ENCODE assay signal across 16 cellular contexts in genomic region chr15:64146885-64147681, GRCh38. TPM values are rescaled to one million over a fixed set of nuclear protein-coding genes. Genes with fewer than 3 reads are reported as not detected.
DNase-seq lines count a peak whose midpoint lies in the region; ATAC-seq and TF ChIP-seq lines count a peak whose summit lies in the region.
"Had no signal": no experiment of that assay in that cellular context is flagged by ENCODE, and none has a peak within 500 bp of the region (broad histone marks: within the 10 kb centered on the region; RNA-seq: fewer than 3 reads in every experiment).

No MANE protein-coding gene starts in this region.

- H3K27ac Mint-ChIP-seq in endodermal cell: peak overlapping the region; percentile 61
- no peak overlapping the region for H3K27ac Mint-ChIP-seq in effector memory CD8-positive, alpha-beta T cell
- H3K27ac Mint-ChIP-seq: activated naive CD4-positive, alpha-beta T cell treated with anti-CD3 and anti-CD28 coated beads for 36 hours had no signal

- peaks cover 6% of the 10 kb centered on the region for H3K27me3 ChIP-seq in cardiac muscle cell
- peaks cover 5% of the 10 kb centered on the region for H3K27me3 ChIP-seq in endodermal cell (ENCODE audit: control insufficient read depth, insufficient read depth, low read length, poor library complexity, severe bottlenecking)
- H3K27me3 ChIP-seq in foreskin keratinocyte: peaks cover 14% of the 10 kb centered on the region
- H3K27me3 ChIP-seq: pancreas had no signal

- H3K9ac ChIP-seq in endodermal cell (ENCODE audit: extremely low read depth, low read length, poor library complexity, severe bottlenecking): no peak overlapping the region

- peaks cover 19% of the 10 kb centered on the region for H3K27me3 Mint-ChIP-seq in endodermal cell (ENCODE audit: insufficient read depth)
- H3K27me3 Mint-ChIP-seq in effector memory CD8-positive, alpha-beta T cell: peaks cover 0 to 9% of the 10 kb centered on the region in 2 donors

- peak overlapping the region; percentile 44 for H3K27ac ChIP-seq in cardiac muscle cell
- no peak overlapping the region for H3K27ac ChIP-seq in endodermal cell (ENCODE audit: low read depth, low read length)
- H3K27ac ChIP-seq in substantia nigra (ENCODE audit: low read depth, low read length, poor library complexity, severe bottlenecking): peak overlapping the region; percentile 87
- H3K27ac ChIP-seq in foreskin keratinocyte: no peak overlapping the region
- H3K27ac ChIP-seq: A549, esophagus squamous epithelium, pancreas, Peyer's patch, upper lobe of left lung had no signal

- H3K4me1 ChIP-seq in cardiac muscle cell (ENCODE audit: low read depth) (peaks cover 17% of the 10 kb centered on the region), endodermal cell (ENCODE audit: control insufficient read depth, insufficient read depth, low read length) (peaks cover 6% of the 10 kb centered on the region), foreskin keratinocyte (no peaks in the 10 kb centered on the region)

- H3K9me3 Mint-ChIP-seq in endodermal cell: no peaks in the 10 kb centered on the region
- H3K9me3 Mint-ChIP-seq in effector memory CD8-positive, alpha-beta T cell: no peaks in the 10 kb centered on the region
- H3K9me3 Mint-ChIP-seq: activated naive CD4-positive, alpha-beta T cell treated with anti-CD3 and anti-CD28 coated beads for 36 hours had no signal

- H3K4me3 Mint-ChIP-seq in endodermal cell: no peak overlapping the region
- no peak overlapping the region for H3K4me3 Mint-ChIP-seq in effector memory CD8-positive, alpha-beta T cell
- H3K4me3 Mint-ChIP-seq: activated naive CD4-positive, alpha-beta T cell treated with anti-CD3 and anti-CD28 coated beads for 36 hours had no signal

- H3K36me3 Mint-ChIP-seq in endodermal cell (ENCODE audit: low read depth): peaks cover 5% of the 10 kb centered on the region
- peaks cover 24% of the 10 kb centered on the region for H3K36me3 Mint-ChIP-seq in effector memory CD8-positive, alpha-beta T cell (ENCODE audit: insufficient read depth)

- TF ChIP-seq CTCF in cardiac muscle cell (IDR thresholded peaks at IDR 0.05; ENCODE audit: low read depth, low read length) (no peak), endodermal cell (conservative IDR thresholded peaks at IDR 0.05) (no peak), foreskin keratinocyte (conservative IDR thresholded peaks at IDR 0.05) (no peak)

- DNase-seq in cardiac muscle cell (ENCODE audit: low read depth in 1 of 2, low spot score in 1 of 2): peak; percentile 39 to 58
- no peak for DNase-seq in Right ventricle myocardium inferior (ENCODE audit: missing footprints)
- peak; percentile 58 for DNase-seq in endodermal cell
- peak in 28 of 49 donors; percentile 24 to 75 (median 47) for DNase-seq in substantia nigra (lab: John Stamatoyannopoulos, UW)
- DNase-seq in effector memory CD8-positive, alpha-beta T cell: no peak
- no peak for DNase-seq in foreskin keratinocyte
- DNase-seq: activated naive CD4-positive, alpha-beta T cell treated with anti-CD3 and anti-CD28 coated beads for 36 hours; COR-L47; esophagus squamous epithelium; mammary epithelial cell; MV-4-11; NCI-H446 treated with DMSO at 0.1 percent for 48 hours; pancreas; Peyer's patch had no signal

- H3K4me3 ChIP-seq in cardiac muscle cell (no peak overlapping the region), endodermal cell (ENCODE audit: low read length) (no peak overlapping the region)
- H3K4me3 ChIP-seq: A549, esophagus squamous epithelium, pancreas, Peyer's patch, upper lobe of left lung had no signal

- H3K9me3 ChIP-seq in cardiac muscle cell (ENCODE audit: low read depth): no peaks in the 10 kb centered on the region
- H3K9me3 ChIP-seq in endodermal cell (ENCODE audit: control insufficient read depth, low read length): no peaks in the 10 kb centered on the region
- H3K9me3 ChIP-seq: A549, esophagus squamous epithelium, pancreas, Peyer's patch, upper lobe of left lung had no signal

- H3K4me1 Mint-ChIP-seq in endodermal cell: peaks cover 19% of the 10 kb centered on the region
- H3K4me1 Mint-ChIP-seq in effector memory CD8-positive, alpha-beta T cell (ENCODE audit: low read depth in 2 of 2): peaks cover 10% of the 10 kb centered on the region in 2 donors

- intact Hi-C loops in Right ventricle myocardium inferior (cut with DNase I): no loop called here

- H3K36me3 ChIP-seq in cardiac muscle cell (peaks cover 8% of the 10 kb centered on the region), endodermal cell (ENCODE audit: control insufficient read depth, insufficient read depth, low read length) (no peaks in the 10 kb centered on the region)

- no peak for ATAC-seq in Right ventricle myocardium inferior
- ATAC-seq in effector memory CD8-positive, alpha-beta T cell (replicated peaks): no peak
- ATAC-seq in foreskin keratinocyte: no peak
- ATAC-seq: A549, pancreas had no signal

- 85 to 87% methylated on average over 18 to 26 of the region's 26 CpGs for WGBS in endodermal cell (ENCODE audit: insufficient coverage in 1 of 2, insufficient read length in 1 of 2), 2 experiments

RNA-seq across cellular contexts. Expression of gene SNX22, which starts 4.4 kb away (rescaled TPM):
- 1.5 and 2.1 TPM in 2 replicates for total RNA-seq in cardiac muscle cell
- polyA plus RNA-seq in cardiac muscle cell: 0.59 and 2.0 TPM in 2 replicates
- 7.4 TPM for total RNA-seq in Right ventricle myocardium inferior
- total RNA-seq in endodermal cell: 1 to 10 TPM; 1.6 to 2.6 TPM
- 0.96 TPM for polyA plus RNA-seq in endodermal cell (2013, experiment 1 of 2)
- polyA plus RNA-seq in endodermal cell (2013, experiment 2 of 2): 1.1 TPM
- total RNA-seq in foreskin keratinocyte: 0.07 and 0.14 TPM in 2 replicates
- polyA plus RNA-seq in foreskin keratinocyte: 0.29 and 0.33 TPM in 2 replicates

RNA-seq across cellular contexts. Expression of gene PPIB, which starts 15.7 kb away (rescaled TPM):
- total RNA-seq in cardiac muscle cell (382 and 714 TPM in 2 replicates), Right ventricle myocardium inferior (127 TPM), endodermal cell (100 to 1,000 TPM; 551 to 652 TPM), foreskin keratinocyte (684 and 685 TPM in 2 replicates)
- polyA plus RNA-seq in cardiac muscle cell (550 and 1,055 TPM in 2 replicates), foreskin keratinocyte (1,070 and 1,164 TPM in 2 replicates)
- 347 TPM for polyA plus RNA-seq in endodermal cell (2013, experiment 1 of 2)
- polyA plus RNA-seq in endodermal cell (2013, experiment 2 of 2): 348 TPM

RNA-seq across cellular contexts. Expression of gene SNX1, which starts 51.3 kb away (rescaled TPM):
- total RNA-seq in cardiac muscle cell (35.7 and 36.5 TPM in 2 replicates), Right ventricle myocardium inferior (90.7 TPM), endodermal cell (10 to 100 TPM; 54.5 to 63.0 TPM), foreskin keratinocyte (63.6 and 70.7 TPM in 2 replicates)
- polyA plus RNA-seq in cardiac muscle cell (36.9 and 37.0 TPM in 2 replicates), foreskin keratinocyte (63.4 and 75.3 TPM in 2 replicates)
- polyA plus RNA-seq in endodermal cell (2013, experiment 1 of 2): 62.9 TPM
- 61.1 TPM for polyA plus RNA-seq in endodermal cell (2013, experiment 2 of 2)

RNA-seq across cellular contexts. Expression of gene CIAO2A, which starts 53.4 kb away (rescaled TPM):
- total RNA-seq in cardiac muscle cell (115 and 126 TPM in 2 replicates), Right ventricle myocardium inferior (66.7 TPM), endodermal cell (10 to 100 TPM; 54.6 to 63.2 TPM), foreskin keratinocyte (82.9 and 88.4 TPM in 2 replicates)
- polyA plus RNA-seq in cardiac muscle cell (181 and 187 TPM in 2 replicates), foreskin keratinocyte (79.5 and 89.0 TPM in 2 replicates)
- 94.6 TPM for polyA plus RNA-seq in endodermal cell (2013, experiment 1 of 2)
- polyA plus RNA-seq in endodermal cell (2013, experiment 2 of 2): 76.5 TPM

Comparison
In these comparisons a context has a peak if more than half of its experiments do, and no peak if none do; other contexts are left out.
1. DNase-seq: peak in cardiac muscle cell (2 of 2), endodermal cell (single experiment) and substantia nigra (28 of 49); none in Right ventricle myocardium inferior (single experiment), effector memory CD8-positive, alpha-beta T cell (0 of 3) and foreskin keratinocyte (0 of 2).
2. H3K27ac ChIP-seq: peak in cardiac muscle cell (single experiment) and substantia nigra (single experiment); none in endodermal cell (single experiment) and foreskin keratinocyte (single experiment).